13 cellular contexts compared by ENCODE assay signal in the genomic region with DNA sequence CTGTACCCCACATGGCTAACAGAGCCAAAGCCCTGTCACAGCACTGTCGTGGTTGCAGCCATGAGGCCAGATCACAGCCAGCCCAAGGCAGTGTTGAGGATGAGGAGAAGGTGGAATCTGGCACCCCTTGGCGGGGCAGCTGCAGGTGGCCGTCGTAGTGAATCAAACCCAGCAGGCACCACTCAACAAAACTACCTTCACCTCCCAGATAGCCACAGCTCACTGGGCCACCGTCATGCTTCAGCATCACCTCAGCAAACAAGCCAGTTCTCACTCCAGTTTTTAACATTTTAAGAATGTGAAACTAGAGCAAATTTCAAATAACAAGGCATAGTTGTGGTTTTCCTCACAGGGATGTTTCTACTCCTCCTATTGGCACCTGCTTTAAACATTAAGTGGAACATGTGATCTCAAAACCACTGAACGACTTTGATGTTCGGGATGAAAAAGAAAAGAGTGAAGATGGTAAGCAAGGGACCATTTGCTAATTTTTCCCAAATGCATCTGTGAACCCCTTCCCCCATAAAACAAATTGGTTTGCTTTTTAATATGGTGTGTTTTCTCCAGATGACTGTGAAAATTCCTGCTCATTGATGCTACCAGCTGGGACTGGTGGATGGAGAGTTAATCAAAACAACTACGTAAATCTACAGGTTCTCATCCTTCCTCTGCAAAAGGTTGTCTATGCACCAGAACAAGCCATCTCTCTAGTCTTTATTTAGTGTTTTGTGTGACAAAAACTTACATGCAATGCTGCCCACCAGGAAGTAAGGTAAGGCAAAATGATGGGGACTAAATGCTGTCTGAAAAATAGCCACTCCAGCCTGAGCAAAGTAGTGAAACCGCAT. TPM values are rescaled to one million over a fixed set of nuclear protein-coding genes. Genes with fewer than 3 reads are reported as not detected.
DNase-seq lines count a peak whose midpoint lies in the region; ATAC-seq and TF ChIP-seq lines count a peak whose summit lies in the region.
"Had no signal": no experiment of that assay in that cellular context is flagged by ENCODE, and none has a peak within 500 bp of the region (broad histone marks: within the 10 kb centered on the region; RNA-seq: fewer than 3 reads in every experiment).

No MANE protein-coding gene starts in this region.

- H3K4me1 ChIP-seq in DND-41 (ENCODE audit: insufficient read depth, low read length), result peaks cover 30% of the 10 kb centered on the region
- peaks cover 10% of the 10 kb centered on the region for H3K4me1 ChIP-seq in neural progenitor cell
- H3K4me1 ChIP-seq: psoas muscle had no signal

- H3K27me3 ChIP-seq in DND-41 (ENCODE audit: insufficient read depth, low read length, poor library complexity), result no peaks in the 10 kb centered on the region
- H3K27me3 ChIP-seq in neural progenitor cell, result no peaks in the 10 kb centered on the region
- H3K27me3 ChIP-seq: transverse colon had no signal

- H4K20me1 ChIP-seq in DND-41 (ENCODE audit: insufficient read depth, low read length), result no peaks in the 10 kb centered on the region
- no peaks in the 10 kb centered on the region for H4K20me1 ChIP-seq in neural progenitor cell (ENCODE audit: low read depth)

- peak overlapping the region; percentile 61 for H3K4me2 ChIP-seq in DND-41 (ENCODE audit: insufficient read depth, low read length)
- H3K4me2 ChIP-seq in neural progenitor cell, result no peak overlapping the region

- H3K36me3 ChIP-seq in DND-41 (ENCODE audit: insufficient read depth, low read length) (no peaks in the 10 kb centered on the region), neural progenitor cell (no peaks in the 10 kb centered on the region)
- H3K36me3 ChIP-seq: transverse colon had no signal

- H2AFZ ChIP-seq in DND-41 (ENCODE audit: low read depth, low read length) (peak overlapping the region; percentile 7; the same call in 1 of the 2 replicates), neural progenitor cell (replicated peaks) (no peak overlapping the region)

- TF ChIP-seq CTCF in DND-41 (IDR thresholded peaks at IDR 0.05; ENCODE audit: borderline replicate concordance, extremely low read depth, low read length, poor library complexity, severe bottlenecking) (peak; percentile 9), neural progenitor cell (IDR thresholded peaks at IDR 0.05) (no peak)

- no peak overlapping the region for H3K4me3 Mint-ChIP-seq in neural progenitor cell

- peaks cover 10% of the 10 kb centered on the region for H3K4me1 Mint-ChIP-seq in neural progenitor cell

- peak; percentile 89 for ATAC-seq in DND-41 (ENCODE audit: insufficient read depth, low read depth)
- ATAC-seq: psoas muscle had no signal

- H3K27ac ChIP-seq in DND-41 (ENCODE audit: low read length) (peak overlapping the region; percentile 41), neural progenitor cell (no peak overlapping the region)
- H3K27ac ChIP-seq: psoas muscle, transverse colon had no signal

- peaks cover 7% of the 10 kb centered on the region for H3F3A ChIP-seq in neural progenitor cell (ENCODE audit: low read depth)

- peak; percentile 47 for DNase-seq in DND-41
- peak; percentile 50 for DNase-seq in NCI-H146 (lab: John Stamatoyannopoulos, UW)
- DNase-seq in amniotic epithelial cell (ENCODE audit: low read depth), result peak; percentile 17
- DNase-seq in neural progenitor cell (ENCODE audit: low spot score), result no peak
- no peak for DNase-seq in NCI-H1105 (lab: John Stamatoyannopoulos, UW)
- DNase-seq in AG20443 (ENCODE audit: low spot score), result no peak
- DNase-seq in NOMO-1 (lab: John Stamatoyannopoulos, UW; ENCODE audit: unreplicated experiment in 2 of 2), result no peak
- DNase-seq: effector CD4-positive, alpha-beta T cell; hypothalamus; midbrain; NCI-H2029 treated with DMSO at 0.1 percent for 48 hours; psoas muscle; transverse colon had no signal

- H3K9me3 ChIP-seq in DND-41 (ENCODE audit: insufficient read depth, low read length, severe bottlenecking) (no peaks in the 10 kb centered on the region), neural progenitor cell (ENCODE audit: low read depth) (no peaks in the 10 kb centered on the region)
- H3K9me3 ChIP-seq: psoas muscle, transverse colon had no signal

- H3K79me2 ChIP-seq in DND-41 (ENCODE audit: insufficient read depth, low read length), result no peaks in the 10 kb centered on the region
- no peaks in the 10 kb centered on the region for H3K79me2 ChIP-seq in neural progenitor cell (ENCODE audit: low read depth)

- H3K27ac Mint-ChIP-seq in neural progenitor cell, result peak overlapping the region; percentile 50

- H3K9ac ChIP-seq in DND-41 (ENCODE audit: low read depth, low read length), result peak overlapping the region; percentile 10; the same call in 1 of the 2 replicates
- no peak overlapping the region for H3K9ac ChIP-seq in neural progenitor cell

- no peaks in the 10 kb centered on the region for H3K9me3 Mint-ChIP-seq in neural progenitor cell

- peaks cover 4% of the 10 kb centered on the region for H3K36me3 Mint-ChIP-seq in neural progenitor cell

- H3K4me3 ChIP-seq in DND-41 (ENCODE audit: low read depth in 1 of 2, low read length in 2 of 2) (peak overlapping the region in 1 of 2 experiments; percentile 43; a peak in 2 of 4 replicates), neural progenitor cell (no peak overlapping the region)
- H3K4me3 ChIP-seq: psoas muscle, transverse colon had no signal

- peaks cover 5% of the 10 kb centered on the region for H3K27me3 Mint-ChIP-seq in neural progenitor cell (ENCODE audit: insufficient read depth, low read depth)

RNA-seq across cellular contexts. Expression of gene TOR1AIP2, which starts 45.5 kb away (rescaled TPM):
- total RNA-seq in neural progenitor cell (ENCODE audit: low replicate concordance), result 53.0 and 89.5 TPM in 2 replicates

RNA-seq across cellular contexts. Expression of gene TOR1AIP1, which starts 50.0 kb away (rescaled TPM):
- total RNA-seq in neural progenitor cell (ENCODE audit: low replicate concordance), result 17.8 and 21.6 TPM in 2 replicates

Comparison
In these comparisons a context has a peak if more than half of its experiments do, and no peak if none do; other contexts are left out.
1. DNase-seq: peak in DND-41 (single experiment), NCI-H146 (single experiment) and amniotic epithelial cell (single experiment); none in neural progenitor cell (single experiment), NCI-H1105 (single experiment), AG20443 (single experiment) and NOMO-1 (0 of 2).